Comparison of ENCODE assay signal across 1 cellular context in the genomic region with DNA sequence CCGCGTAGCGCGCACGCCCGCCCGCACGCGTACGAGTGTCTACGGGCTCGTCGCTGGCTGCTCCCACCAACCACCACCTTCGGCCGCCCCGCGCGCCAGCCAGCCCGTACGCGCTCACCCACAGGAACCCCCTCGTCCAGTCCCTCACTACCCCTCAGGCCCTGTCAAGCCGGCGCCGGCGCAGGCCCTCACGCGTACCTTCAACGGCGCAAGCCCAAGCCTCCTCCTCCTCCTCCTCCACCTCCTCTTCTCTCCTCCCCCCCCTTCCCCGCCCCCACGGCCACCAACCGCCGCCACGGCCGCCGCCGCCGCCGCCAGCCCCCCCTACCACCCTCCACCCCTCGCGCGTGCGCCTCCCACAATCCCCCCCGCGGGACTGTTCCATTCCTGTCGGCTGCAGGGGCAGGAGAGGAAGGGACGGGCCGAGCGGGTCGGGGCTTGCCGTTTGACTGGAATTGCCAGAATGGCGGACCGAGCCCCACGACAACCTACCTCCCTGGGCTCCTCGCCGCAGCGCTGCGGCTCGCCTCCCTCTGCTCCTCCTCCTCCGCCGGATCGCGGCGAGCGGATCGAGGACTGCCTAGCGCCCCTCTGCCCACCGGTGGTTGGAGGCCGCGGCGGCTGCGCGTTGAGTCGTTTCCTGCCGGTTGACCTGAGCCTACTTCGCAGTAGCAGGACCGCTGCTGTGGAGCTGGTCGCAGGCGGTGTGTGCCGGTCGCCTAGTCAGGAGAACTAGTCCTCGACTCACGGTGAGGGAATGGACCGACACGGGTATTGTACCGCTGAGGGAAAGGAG.
A peak's percentile ranks its signal among the peaks of the same experiment; 100 is the strongest.
TF ChIP-seq lines count a peak whose summit lies in the region.

A gene with protein sequence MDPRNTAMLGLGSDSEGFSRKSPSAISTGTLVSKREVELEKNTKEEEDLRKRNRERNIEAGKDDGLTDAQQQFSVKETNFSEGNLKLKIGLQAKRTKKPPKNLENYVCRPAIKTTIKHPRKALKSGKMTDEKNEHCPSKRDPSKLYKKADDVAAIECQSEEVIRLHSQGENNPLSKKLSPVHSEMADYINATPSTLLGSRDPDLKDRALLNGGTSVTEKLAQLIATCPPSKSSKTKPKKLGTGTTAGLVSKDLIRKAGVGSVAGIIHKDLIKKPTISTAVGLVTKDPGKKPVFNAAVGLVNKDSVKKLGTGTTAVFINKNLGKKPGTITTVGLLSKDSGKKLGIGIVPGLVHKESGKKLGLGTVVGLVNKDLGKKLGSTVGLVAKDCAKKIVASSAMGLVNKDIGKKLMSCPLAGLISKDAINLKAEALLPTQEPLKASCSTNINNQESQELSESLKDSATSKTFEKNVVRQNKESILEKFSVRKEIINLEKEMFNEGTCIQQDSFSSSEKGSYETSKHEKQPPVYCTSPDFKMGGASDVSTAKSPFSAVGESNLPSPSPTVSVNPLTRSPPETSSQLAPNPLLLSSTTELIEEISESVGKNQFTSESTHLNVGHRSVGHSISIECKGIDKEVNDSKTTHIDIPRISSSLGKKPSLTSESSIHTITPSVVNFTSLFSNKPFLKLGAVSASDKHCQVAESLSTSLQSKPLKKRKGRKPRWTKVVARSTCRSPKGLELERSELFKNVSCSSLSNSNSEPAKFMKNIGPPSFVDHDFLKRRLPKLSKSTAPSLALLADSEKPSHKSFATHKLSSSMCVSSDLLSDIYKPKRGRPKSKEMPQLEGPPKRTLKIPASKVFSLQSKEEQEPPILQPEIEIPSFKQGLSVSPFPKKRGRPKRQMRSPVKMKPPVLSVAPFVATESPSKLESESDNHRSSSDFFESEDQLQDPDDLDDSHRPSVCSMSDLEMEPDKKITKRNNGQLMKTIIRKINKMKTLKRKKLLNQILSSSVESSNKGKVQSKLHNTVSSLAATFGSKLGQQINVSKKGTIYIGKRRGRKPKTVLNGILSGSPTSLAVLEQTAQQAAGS (N-terminal part only) (minus strand): TSS at position 223 of the 796 bp plus-strand sequence. CDS start 41,284 bp downstream, outside the sequence.

TF ChIP-seq in K562, 482 proteins besides CTCF, POLR2A, EP300 and RAD21 (continued from another document and continues in another):
- TF ChIP-seq CEBPG (CRISPR knock-in tag; IDR thresholded peaks at IDR 0.05) = no peak
- no peak for TF ChIP-seq CEBPG (tag; conservative IDR thresholded peaks at IDR 0.05 in 1 of 2, IDR thresholded peaks at IDR 0.05 in 1 of 2)
- 0 out of 2 replicates have a peak, but pooled peaks have one; percentile 11 for TF ChIP-seq ZFP91 (CRISPR knock-in tag; IDR thresholded peaks at IDR 0.05)
- 0 out of 4 replicates have a peak, but pooled peaks of 1 of the 2 experiments have one; percentile 27 for TF ChIP-seq TBL1XR1 (IDR thresholded peaks at IDR 0.05; ENCODE audit: low read length in 2 of 2)
- TF ChIP-seq DNMT1 (IDR thresholded peaks at IDR 0.05) = no peak
- TF ChIP-seq TARDBP (IDR thresholded peaks at IDR 0.05) = peak; percentile 40; the same call in 1 of the 2 replicates
- TF ChIP-seq SP2 (IDR thresholded peaks at IDR 0.05; ENCODE audit: extremely low read depth, low read depth, low read length, poor library complexity, severe bottlenecking) = no peak
- TF ChIP-seq GTF2E2 (tag; IDR thresholded peaks at IDR 0.05) = peak; percentile 92
- TF ChIP-seq, protein P1, sequence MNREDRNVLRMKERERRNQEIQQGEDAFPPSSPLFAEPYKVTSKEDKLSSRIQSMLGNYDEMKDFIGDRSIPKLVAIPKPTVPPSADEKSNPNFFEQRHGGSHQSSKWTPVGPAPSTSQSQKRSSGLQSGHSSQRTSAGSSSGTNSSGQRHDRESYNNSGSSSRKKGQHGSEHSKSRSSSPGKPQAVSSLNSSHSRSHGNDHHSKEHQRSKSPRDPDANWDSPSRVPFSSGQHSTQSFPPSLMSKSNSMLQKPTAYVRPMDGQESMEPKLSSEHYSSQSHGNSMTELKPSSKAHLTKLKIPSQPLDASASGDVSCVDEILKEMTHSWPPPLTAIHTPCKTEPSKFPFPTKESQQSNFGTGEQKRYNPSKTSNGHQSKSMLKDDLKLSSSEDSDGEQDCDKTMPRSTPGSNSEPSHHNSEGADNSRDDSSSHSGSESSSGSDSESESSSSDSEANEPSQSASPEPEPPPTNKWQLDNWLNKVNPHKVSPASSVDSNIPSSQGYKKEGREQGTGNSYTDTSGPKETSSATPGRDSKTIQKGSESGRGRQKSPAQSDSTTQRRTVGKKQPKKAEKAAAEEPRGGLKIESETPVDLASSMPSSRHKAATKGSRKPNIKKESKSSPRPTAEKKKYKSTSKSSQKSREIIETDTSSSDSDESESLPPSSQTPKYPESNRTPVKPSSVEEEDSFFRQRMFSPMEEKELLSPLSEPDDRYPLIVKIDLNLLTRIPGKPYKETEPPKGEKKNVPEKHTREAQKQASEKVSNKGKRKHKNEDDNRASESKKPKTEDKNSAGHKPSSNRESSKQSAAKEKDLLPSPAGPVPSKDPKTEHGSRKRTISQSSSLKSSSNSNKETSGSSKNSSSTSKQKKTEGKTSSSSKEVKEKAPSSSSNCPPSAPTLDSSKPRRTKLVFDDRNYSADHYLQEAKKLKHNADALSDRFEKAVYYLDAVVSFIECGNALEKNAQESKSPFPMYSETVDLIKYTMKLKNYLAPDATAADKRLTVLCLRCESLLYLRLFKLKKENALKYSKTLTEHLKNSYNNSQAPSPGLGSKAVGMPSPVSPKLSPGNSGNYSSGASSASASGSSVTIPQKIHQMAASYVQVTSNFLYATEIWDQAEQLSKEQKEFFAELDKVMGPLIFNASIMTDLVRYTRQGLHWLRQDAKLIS (CRISPR knock-in tag; IDR thresholded peaks at IDR 0.05) = peak; percentile 74; the same call in 1 of the 2 replicates
- no peak for TF ChIP-seq WHSC1 (IDR thresholded peaks at IDR 0.05; ENCODE audit: low read length)
- TF ChIP-seq ZNF778 (CRISPR knock-in tag; IDR thresholded peaks at IDR 0.05) = no peak
- TF ChIP-seq, protein P2, sequence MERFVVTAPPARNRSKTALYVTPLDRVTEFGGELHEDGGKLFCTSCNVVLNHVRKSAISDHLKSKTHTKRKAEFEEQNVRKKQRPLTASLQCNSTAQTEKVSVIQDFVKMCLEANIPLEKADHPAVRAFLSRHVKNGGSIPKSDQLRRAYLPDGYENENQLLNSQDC (CRISPR knock-in tag; IDR thresholded peaks at IDR 0.05) = 0 out of 2 replicates have a peak, but pooled peaks have one; percentile 4
- peak; percentile 83; the same call in 1 of the 2 replicates for TF ChIP-seq MTA3 (IDR thresholded peaks at IDR 0.05; ENCODE audit: borderline replicate concordance)
- TF ChIP-seq ZFP30 (CRISPR knock-in tag; IDR thresholded peaks at IDR 0.05; ENCODE audit: borderline replicate concordance) = no peak
- peak; percentile 47; the same call in 1 of the 2 replicates for TF ChIP-seq ZBTB12 (CRISPR knock-in tag; IDR thresholded peaks at IDR 0.05)
- TF ChIP-seq RBM25 (IDR thresholded peaks at IDR 0.05; ENCODE audit: low read depth, low read length, severe bottlenecking) = peak; percentile 23
- TF ChIP-seq, protein P3, sequence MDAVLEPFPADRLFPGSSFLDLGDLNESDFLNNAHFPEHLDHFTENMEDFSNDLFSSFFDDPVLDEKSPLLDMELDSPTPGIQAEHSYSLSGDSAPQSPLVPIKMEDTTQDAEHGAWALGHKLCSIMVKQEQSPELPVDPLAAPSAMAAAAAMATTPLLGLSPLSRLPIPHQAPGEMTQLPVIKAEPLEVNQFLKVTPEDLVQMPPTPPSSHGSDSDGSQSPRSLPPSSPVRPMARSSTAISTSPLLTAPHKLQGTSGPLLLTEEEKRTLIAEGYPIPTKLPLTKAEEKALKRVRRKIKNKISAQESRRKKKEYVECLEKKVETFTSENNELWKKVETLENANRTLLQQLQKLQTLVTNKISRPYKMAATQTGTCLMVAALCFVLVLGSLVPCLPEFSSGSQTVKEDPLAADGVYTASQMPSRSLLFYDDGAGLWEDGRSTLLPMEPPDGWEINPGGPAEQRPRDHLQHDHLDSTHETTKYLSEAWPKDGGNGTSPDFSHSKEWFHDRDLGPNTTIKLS (IDR thresholded peaks at IDR 0.05; ENCODE audit: borderline replicate concordance, low read depth) = no peak
- peak; percentile 73 for TF ChIP-seq ELF1 (tag; IDR thresholded peaks at IDR 0.05)
- no peak for TF ChIP-seq ZNF644 (tag; IDR thresholded peaks at IDR 0.05; ENCODE audit: low read depth)
- TF ChIP-seq POLR2G (IDR thresholded peaks at IDR 0.05; ENCODE audit: low read depth, low read length) = peak; percentile 94
- 0 out of 2 replicates have a peak, but pooled peaks have one; percentile 15 for TF ChIP-seq MAFK (IDR thresholded peaks at IDR 0.05; ENCODE audit: low read length)
- TF ChIP-seq FOXO4 (CRISPR knock-in tag; IDR thresholded peaks at IDR 0.05) = peak; percentile 33; the same call in 1 of the 2 replicates
- no peak for TF ChIP-seq IFI16 (CRISPR knock-in tag; IDR thresholded peaks at IDR 0.05)
- peak; percentile 20 to 69; a peak in 2 of 4 replicates for TF ChIP-seq UBTF (IDR thresholded peaks at IDR 0.05; ENCODE audit: borderline replicate concordance in 1 of 2, low read depth in 2 of 2, low read length in 2 of 2)
- no peak for TF ChIP-seq COPS2 (conservative IDR thresholded peaks at IDR 0.05)
- TF ChIP-seq, protein P4, sequence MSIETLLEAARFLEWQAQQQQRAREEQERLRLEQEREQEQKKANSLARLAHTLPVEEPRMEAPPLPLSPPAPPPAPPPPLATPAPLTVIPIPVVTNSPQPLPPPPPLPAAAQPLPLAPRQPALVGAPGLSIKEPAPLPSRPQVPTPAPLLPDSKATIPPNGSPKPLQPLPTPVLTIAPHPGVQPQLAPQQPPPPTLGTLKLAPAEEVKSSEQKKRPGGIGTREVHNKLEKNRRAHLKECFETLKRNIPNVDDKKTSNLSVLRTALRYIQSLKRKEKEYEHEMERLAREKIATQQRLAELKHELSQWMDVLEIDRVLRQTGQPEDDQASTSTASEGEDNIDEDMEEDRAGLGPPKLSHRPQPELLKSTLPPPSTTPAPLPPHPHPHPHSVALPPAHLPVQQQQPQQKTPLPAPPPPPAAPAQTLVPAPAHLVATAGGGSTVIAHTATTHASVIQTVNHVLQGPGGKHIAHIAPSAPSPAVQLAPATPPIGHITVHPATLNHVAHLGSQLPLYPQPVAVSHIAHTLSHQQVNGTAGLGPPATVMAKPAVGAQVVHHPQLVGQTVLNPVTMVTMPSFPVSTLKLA (conservative IDR thresholded peaks at IDR 0.05) = peak; percentile 90 to 95
- no peak for TF ChIP-seq ZC3H8 (IDR thresholded peaks at IDR 0.05)
- no peak for TF ChIP-seq RFX7 (CRISPR knock-in tag; IDR thresholded peaks at IDR 0.05)
- TF ChIP-seq NFXL1 (CRISPR knock-in tag; IDR thresholded peaks at IDR 0.05) = no peak
- no peak; the same call in 1 of the 2 replicates for TF ChIP-seq CHCHD3 (CRISPR knock-in tag; IDR thresholded peaks at IDR 0.05)
- no peak for TF ChIP-seq ZBTB8A (IDR thresholded peaks at IDR 0.05; ENCODE audit: partially characterized antibody)
